28 cellular contexts compared by ENCODE assay signal in genomic region chr7:176786-177185, GRCh38.
"Had no signal": no experiment of that assay in that cellular context is flagged by ENCODE, and none has a peak within 500 bp of the region (broad histone marks: within the 10 kb centered on the region; RNA-seq: fewer than 3 reads in every experiment).

No MANE protein-coding gene starts in this region.

- H3K27me3 ChIP-seq: testis, thyroid gland, tibial nerve, transverse colon, upper lobe of left lung, upper lobe of right lung, uterus, vagina had no signal

- H3K4me3 ChIP-seq: stomach, suprapubic skin, testis, thoracic aorta, thyroid gland, tibial artery, tibial nerve, transverse colon, upper lobe of left lung, upper lobe of right lung, uterus, vagina had no signal

- DNase-seq: stimulated activated CD4-positive, alpha-beta T cell treated with anti-CD3 and anti-CD28 coated beads, Interleukin-2, amount 100 ng/mL, for 48 hours; stimulated activated CD4-positive, alpha-beta T cell treated with anti-CD3 and anti-CD28 coated beads, Interleukin-4, amount 100 ng/mL, for 1 hour; stimulated activated CD4-positive, alpha-beta T cell treated with anti-CD3 and anti-CD28 coated beads, Interleukin-4, amount 100 ng/mL, for 24 hours; stimulated activated CD4-positive, alpha-beta T cell treated with anti-CD3 and anti-CD28 coated beads, Interleukin-4, amount 100 ng/mL, for 4 hours; stimulated activated CD8-positive, alpha-beta memory T cell treated with anti-CD3 and anti-CD28 coated beads, Interleukin-4, amount 100 ng/mL, for 48 hours; stimulated activated naive B cell treated with anti-CD40 and anti-IgM and Interleukin-4, amounts not matched to agents 10 μg/mL and 1 μg/mL and 100 μg/mL, for 72 hours; stimulated activated naive CD4-positive, alpha-beta T cell; stimulated activated naive CD4-positive, alpha-beta T cell treated with Interleukin-2 at 50 U/mL for 16 hours; stimulated activated naive CD8-positive, alpha-beta T cell treated with anti-CD3 and anti-CD28 coated beads, Interleukin-15, amount 100 ng/mL, for 72 hours; stimulated activated naive CD8-positive, alpha-beta T cell treated with anti-CD3 and anti-CD28 coated beads, Interleukin-15, Interleukin-2, amounts not matched to agents 100 U/mL and 50 U/mL, for 24 hours; stomach; substantia nigra; testis; thyroid gland; tibial artery; transverse colon; trophoblast cell; upper lobe of right lung; uterus had no signal

- H3K36me3 Mint-ChIP-seq: stimulated activated effector memory CD8-positive, alpha-beta T cell treated with anti-CD3 and anti-CD28 coated beads, Interleukin-12 subunit alpha, Interleukin-12 subunit beta, amount 100 ng/mL, for 72 hours; stimulated activated memory B cell treated with anti-CD40 and anti-IgM and Interleukin-4, amounts not matched to agents 10 μg/mL and 1 μg/mL and 100 μg/mL, for 72 hours; stimulated activated naive B cell treated with anti-CD40 and anti-IgM and Interleukin-4, amounts not matched to agents 10 μg/mL and 1 μg/mL and 100 μg/mL, for 72 hours; type B pancreatic cell had no signal

- H3K4me1 Mint-ChIP-seq: stimulated activated effector memory CD8-positive, alpha-beta T cell treated with anti-CD3 and anti-CD28 coated beads, Interleukin-12 subunit alpha, Interleukin-12 subunit beta, amount 100 ng/mL, for 72 hours; stimulated activated memory B cell treated with anti-CD40 and anti-IgM and Interleukin-4, amounts not matched to agents 10 μg/mL and 1 μg/mL and 100 μg/mL, for 72 hours; stimulated activated naive B cell treated with anti-CD40 and anti-IgM and Interleukin-4, amounts not matched to agents 10 μg/mL and 1 μg/mL and 100 μg/mL, for 72 hours; stimulated activated naive CD8-positive, alpha-beta T cell treated with anti-CD3 and anti-CD28 coated beads, Interleukin-15, amount 100 ng/mL, for 72 hours had no signal

- H3K9me3 Mint-ChIP-seq: stimulated activated effector memory CD8-positive, alpha-beta T cell treated with anti-CD3 and anti-CD28 coated beads, Interleukin-12 subunit alpha, Interleukin-12 subunit beta, amount 100 ng/mL, for 72 hours; stimulated activated memory B cell treated with anti-CD40 and anti-IgM and Interleukin-4, amounts not matched to agents 10 μg/mL and 1 μg/mL and 100 μg/mL, for 72 hours; stimulated activated naive B cell treated with anti-CD40 and anti-IgM and Interleukin-4, amounts not matched to agents 10 μg/mL and 1 μg/mL and 100 μg/mL, for 72 hours; stimulated activated naive CD8-positive, alpha-beta T cell treated with anti-CD3 and anti-CD28 coated beads, Interleukin-15, amount 100 ng/mL, for 72 hours; stimulated activated naive CD8-positive, alpha-beta T cell treated with anti-CD3 and anti-CD28 coated beads, Interleukin-15, Interleukin-2, amounts not matched to agents 100 ng/mL and 50 ng/mL, for 24 hours; type B pancreatic cell had no signal

- H3K27me3 Mint-ChIP-seq: stimulated activated naive CD8-positive, alpha-beta T cell treated with anti-CD3 and anti-CD28 coated beads, Interleukin-15, amount 100 ng/mL, for 72 hours; stimulated activated naive CD8-positive, alpha-beta T cell treated with anti-CD3 and anti-CD28 coated beads, Interleukin-15, Interleukin-2, amounts not matched to agents 100 ng/mL and 50 ng/mL, for 24 hours had no signal

- H3K4me1 ChIP-seq: suprapubic skin, thyroid gland, tibial artery, tibial nerve, transverse colon, upper lobe of left lung, upper lobe of right lung, uterus, vagina had no signal

- H3K9me3 ChIP-seq: stomach, suprapubic skin, testis, thoracic aorta, thyroid gland, tibial artery, tibial nerve, transverse colon, upper lobe of left lung, upper lobe of right lung, uterus, vagina had no signal

- H3K4me3 Mint-ChIP-seq: stimulated activated effector memory CD8-positive, alpha-beta T cell treated with anti-CD3 and anti-CD28 coated beads, Interleukin-12 subunit alpha, Interleukin-12 subunit beta, amount 100 ng/mL, for 72 hours; stimulated activated memory B cell treated with anti-CD40 and anti-IgM and Interleukin-4, amounts not matched to agents 10 μg/mL and 1 μg/mL and 100 μg/mL, for 72 hours; stimulated activated naive B cell treated with anti-CD40 and anti-IgM and Interleukin-4, amounts not matched to agents 10 μg/mL and 1 μg/mL and 100 μg/mL, for 72 hours; stimulated activated naive CD8-positive, alpha-beta T cell treated with anti-CD3 and anti-CD28 coated beads, Interleukin-15, amount 100 ng/mL, for 72 hours; stimulated activated naive CD8-positive, alpha-beta T cell treated with anti-CD3 and anti-CD28 coated beads, Interleukin-15, Interleukin-2, amounts not matched to agents 100 ng/mL and 50 ng/mL, for 24 hours; type B pancreatic cell had no signal

- H3K36me3 ChIP-seq: stomach, suprapubic skin, thoracic aorta, thyroid gland, tibial artery, tibial nerve, transverse colon, upper lobe of left lung, upper lobe of right lung, uterus, vagina had no signal

- ATAC-seq: stimulated activated effector memory CD8-positive, alpha-beta T cell treated with anti-CD3 and anti-CD28 coated beads, Interleukin-12 subunit alpha, Interleukin-12 subunit beta, amount 100 ng/mL, for 72 hours; stimulated activated memory B cell treated with anti-CD40 and anti-IgM and Interleukin-4, amounts not matched to agents 10 μg/mL and 1 μg/mL and 100 μg/mL, for 72 hours; stimulated activated naive B cell treated with anti-CD40 and anti-IgM and Interleukin-4, amounts not matched to agents 10 μg/mL and 1 μg/mL and 100 μg/mL, for 72 hours; stimulated activated naive CD8-positive, alpha-beta T cell treated with anti-CD3 and anti-CD28 coated beads, Interleukin-15, amount 100 ng/mL, for 72 hours; stimulated activated naive CD8-positive, alpha-beta T cell treated with anti-CD3 and anti-CD28 coated beads, Interleukin-15, Interleukin-2, amounts not matched to agents 100 U/mL and 50 U/mL, for 24 hours; upper lobe of right lung had no signal

- H3K27ac ChIP-seq: stomach, suprapubic skin, testis, thoracic aorta, thyroid gland, tibial artery, tibial nerve, transverse colon, upper lobe of left lung, upper lobe of right lung, uterus, vagina had no signal

- H3K27ac Mint-ChIP-seq: stimulated activated effector memory CD8-positive, alpha-beta T cell treated with anti-CD3 and anti-CD28 coated beads, Interleukin-12 subunit alpha, Interleukin-12 subunit beta, amount 100 ng/mL, for 72 hours; stimulated activated memory B cell treated with anti-CD40 and anti-IgM and Interleukin-4, amounts not matched to agents 10 μg/mL and 1 μg/mL and 100 μg/mL, for 72 hours; stimulated activated naive B cell treated with anti-CD40 and anti-IgM and Interleukin-4, amounts not matched to agents 10 μg/mL and 1 μg/mL and 100 μg/mL, for 72 hours; stimulated activated naive CD8-positive, alpha-beta T cell treated with anti-CD3 and anti-CD28 coated beads, Interleukin-15, amount 100 ng/mL, for 72 hours; stimulated activated naive CD8-positive, alpha-beta T cell treated with anti-CD3 and anti-CD28 coated beads, Interleukin-15, Interleukin-2, amounts not matched to agents 100 ng/mL and 50 ng/mL, for 24 hours; type B pancreatic cell had no signal
